Comparison of ENCODE assay signal across 9 cellular contexts in genomic region chr14:55373784-55374725, GRCh38. TPM values are rescaled to one million over a fixed set of nuclear protein-coding genes. Genes with fewer than 3 reads are reported as not detected.
A peak's percentile ranks its signal among the peaks of the same experiment; 100 is the strongest.
DNase-seq lines count a peak whose midpoint lies in the region; ATAC-seq, FAIRE-seq and TF ChIP-seq lines count a peak whose summit lies in the region.
"Had no signal": no experiment of that assay in that cellular context is flagged by ENCODE, and none has a peak within 500 bp of the region (broad histone marks: within the 10 kb centered on the region; RNA-seq: fewer than 3 reads in every experiment).

No MANE protein-coding gene starts in this region.

- H3K27me3 ChIP-seq in PC-9 (ENCODE audit: insufficient read depth, low read depth) (no peaks in the 10 kb centered on the region), K562 (ENCODE audit: control insufficient read depth in 2 of 2, insufficient read depth in 2 of 2, low read length in 2 of 2) (no peaks in the 10 kb centered on the region)

- H3K4me2 ChIP-seq in PC-9 = no peak overlapping the region
- no peak overlapping the region for H3K4me2 ChIP-seq in K562 (ENCODE audit: insufficient read depth, low read length)

- no peaks in the 10 kb centered on the region for H3K9me3 ChIP-seq in PC-9 (ENCODE audit: insufficient read depth, low read depth)
- no peaks in the 10 kb centered on the region for H3K9me3 ChIP-seq in K562 (replicated peaks; ENCODE audit: control insufficient read depth, insufficient read depth, low read depth, low read length)

- TF ChIP-seq POLR2A in K562 (conservative IDR thresholded peaks at IDR 0.05) = no peak

- TF ChIP-seq CTCF in PC-9 (conservative IDR thresholded peaks at IDR 0.05) = no peak
- no peak for TF ChIP-seq CTCF in K562 (IDR thresholded peaks at IDR 0.05 in 2 of 3, conservative IDR thresholded peaks at IDR 0.05 in 1 of 3; ENCODE audit: insufficient read depth in 2 of 3, low read depth in 1 of 3, low read length in 3 of 3)

- ATAC-seq in K562 = no peak
- ATAC-seq in GM18517 (IDR thresholded peaks at IDR 0.05; ENCODE audit: unreplicated experiment) = no peak

- intact Hi-C loops in PC-9 (cut with micrococcal nuclease; ENCODE audit: unreplicated experiment) = no loop called here
- intact Hi-C loops in K562 (cut with micrococcal nuclease) = loop anchor here (10.0 kb wide), 1 partner anchor 51 kb away; no protein-coding TSS in a partner anchor

- H3K27ac ChIP-seq in PC-9 (peak overlapping the region; percentile 30; the same call in 1 of the 2 replicates), K562 (ENCODE audit: extremely low read depth, low read depth, low read length) (no peak overlapping the region)

- WGBS in K562 (ENCODE audit: insufficient coverage, low coverage, missing lambda C conversion rate) = 77% methylated on average over 5 of the region's 5 CpGs

- no peak for TF ChIP-seq EP300 in K562 (IDR thresholded peaks at IDR 0.05; ENCODE audit: low read length)

- no peak overlapping the region for H3K9ac ChIP-seq in K562 (ENCODE audit: insufficient read depth in 1 of 2, low read depth in 2 of 2, low read length in 2 of 2)

- in situ Hi-C loops in K562 (cut with MboI) = no loop called here

- no peak for TF ChIP-seq RAD21 in K562 (CRISPR knock-in tag; conservative IDR thresholded peaks at IDR 0.05 in 1 of 2, IDR thresholded peaks at IDR 0.05 in 1 of 2)

- CTCF ChIA-PET in PC-9 (lab: Charles Lee) = no interaction called here
- CTCF ChIA-PET in K562 (lab: Yijun Ruan, JAX; ENCODE audit: low intra/inter-chr PET ratio) = no interaction called here

- POLR2A ChIA-PET in PC-9 (lab: Charles Lee; ENCODE audit: unreplicated experiment) = no interaction called here
- POLR2A ChIA-PET in K562 (lab: Yijun Ruan, JAX) = interaction anchor here (1.2 to 1.9 kb wide), 3 partner anchors 8 to 18 kb away, joined by 3 to 9 read pairs (median 4); no protein-coding TSS in a partner anchor

- no peaks in the 10 kb centered on the region for H3K79me2 ChIP-seq in PC-9 (ENCODE audit: low read depth)
- H3K79me2 ChIP-seq in K562 (ENCODE audit: control insufficient read depth, insufficient read depth, low read length) = no peaks in the 10 kb centered on the region

- BruUV-seq in PC-9 (replicated peaks; lab: Mats Ljungman, UMichigan) (no TSS peak), K562 (replicated peaks; lab: Mats Ljungman, UMichigan) (no TSS peak)

- H3K36me3 ChIP-seq in PC-9 (ENCODE audit: low read depth) (peaks cover 3% of the 10 kb centered on the region; the same call in 1 of the 2 replicates), K562 (ENCODE audit: control insufficient read depth, insufficient read depth, low read length) (peaks cover 28% of the 10 kb centered on the region)

- H3F3A ChIP-seq in PC-9 (ENCODE audit: insufficient read depth, low read depth) = no peaks in the 10 kb centered on the region; the same call in 1 of the 2 replicates

- H2AFZ ChIP-seq in PC-9 = no peak overlapping the region
- no peak overlapping the region for H2AFZ ChIP-seq in K562 (ENCODE audit: low read depth, low read length)

- H3K4me1 ChIP-seq in PC-9 (replicated peaks; ENCODE audit: insufficient read depth) = peaks cover 8% of the 10 kb centered on the region; the same call in 1 of the 2 replicates
- peaks cover 18 to 25% of the 10 kb centered on the region in 2 experiments; a peak in 4 of 5 replicates for H3K4me1 ChIP-seq in K562 (replicated peaks in 1 of 2; ENCODE audit: control insufficient read depth in 2 of 2, insufficient read depth in 2 of 2, low read length in 2 of 2)

- no peaks in the 10 kb centered on the region for H3K9me2 ChIP-seq in PC-9 (ENCODE audit: insufficient read depth)

- no peak for FAIRE-seq in K562 (lab: Jason Lieb, UNC)

- H3K4me3 ChIP-seq in PC-9 (no peak overlapping the region), K562 (no peak overlapping the region)

- peak; percentile 44 for DNase-seq in activated T-cell treated with anti-CD3 and anti-CD28 coated beads for 24 hours (ENCODE audit: low read depth)
- no peak for DNase-seq in activated T-cell treated with anti-CD3 and anti-CD28 coated beads, Interleukin-2, amount 50 U/mL, for 48 hours
- DNase-seq in PC-9 = peak in 1 of 2 experiments; percentile 46
- DNase-seq in K562 (ENCODE audit: extremely low read depth in 1 of 4, low spot score in 3 of 4) = no peak
- peak; percentile 57 for DNase-seq in stimulated activated CD4-positive, alpha-beta T cell treated with anti-CD3 and anti-CD28 coated beads, Interleukin-4, amount 100 ng/mL, for 24 hours
- DNase-seq in midbrain (lab: John Stamatoyannopoulos, UW) = no peak
- no peak for DNase-seq in kidney glomerular epithelial cell (lab: John Stamatoyannopoulos, UW)
- DNase-seq: activated effector memory CD4-positive, alpha-beta T cell treated with anti-CD3 and anti-CD28 coated beads, Interleukin-2, amount 50 U/mL, for 16 hours had no signal

- H4K20me1 ChIP-seq in PC-9 (ENCODE audit: insufficient read depth) (no peaks in the 10 kb centered on the region), K562 (replicated peaks; ENCODE audit: control insufficient read depth, insufficient read depth, low read length) (no peaks in the 10 kb centered on the region)

- no peaks in the 10 kb centered on the region for H3K9me1 ChIP-seq in K562 (ENCODE audit: control insufficient read depth, insufficient read depth, low read length)

TF ChIP-seq in K562, 482 proteins besides CTCF, POLR2A, EP300 and RAD21:
- TF ChIP-seq ZNF274 (IDR thresholded peaks at IDR 0.05; ENCODE audit: borderline replicate concordance, low read depth, low read length) (no peak), ZBTB33 (CRISPR knock-in tag; IDR thresholded peaks at IDR 0.05) (peak; percentile 20; the same call in 1 of the 2 replicates), ATF3 (IDR thresholded peaks at IDR 0.05) (peak; percentile 39; the same call in 1 of the 2 replicates), ATF3 (CRISPR knock-in tag; conservative IDR thresholded peaks at IDR 0.05) (no peak), FOSL1 (tag; conservative IDR thresholded peaks at IDR 0.05) (peak; percentile 30; the same call in 1 of the 2 replicates)
TF ChIP-seq in K562: peak in this region for 3.

RNA-seq across cellular contexts. Expression of gene ATG14, which starts 37.6 kb away (rescaled TPM):
- total RNA-seq in PC-9 (2021) (13.6 and 14.6 TPM in 2 replicates), K562 (2014; rRNA removed) (2.8 and 3.8 TPM in 2 replicates), K562 (2014; rRNA removed; fragmentation: Illumina TruSeq; extraction: Trizol) (3.5 and 4.4 TPM in 2 replicates), K562 (2015; rRNA removed; fragmentation: Illumina TruSeq; extraction: Trizol) (3.7 and 3.8 TPM in 2 replicates), K562 (2021) (2.6 and 3.4 TPM in 2 replicates)
- 5.2 and 10.8 TPM in 2 replicates for total RNA-seq in K562 (2011; cell fraction: chromatin; rRNA removed; ENCODE audit: low replicate concordance)
- 2.8 and 3.7 TPM in 2 replicates for total RNA-seq in K562 (2011; cell fraction: nucleolus; rRNA removed)
- 6.0 and 9.4 TPM in 2 replicates for total RNA-seq in K562 (2011; cell fraction: nucleoplasm; rRNA removed)
- polyA plus RNA-seq in K562 (2011; rRNA removed) (3.1 and 4.1 TPM in 2 replicates), K562 (2014; fragmentation: Illumina TruSeq; extraction: Trizol) (3.1 and 3.6 TPM in 2 replicates), K562 (2014; fragmentation: Nextera tagmentation; extraction: Ambion mirVana) (under 1 TPM; 0.55 to 0.99 TPM), K562 (2014; rRNA removed) (2.6 and 4.2 TPM in 2 replicates)
- polyA plus RNA-seq in K562 (2011; cell fraction: cytosol; rRNA removed) = 1.3 and 2.0 TPM in 2 replicates
- 6.3 and 6.7 TPM in 2 replicates for polyA plus RNA-seq in K562 (2011; cell fraction: nucleus; rRNA removed)
- polyA plus RNA-seq in K562 (2012) = 2.1 and 2.2 TPM in 2 replicates
- polyA minus RNA-seq in K562 (2011; rRNA and poly(A)+ RNA removed) = 4.4 and 4.5 TPM in 2 replicates
- 1.7 and 1.9 TPM in 2 replicates for polyA minus RNA-seq in K562 (2011; cell fraction: cytosol; rRNA and poly(A)+ RNA removed)
- 3.0 and 3.3 TPM in 2 replicates for polyA minus RNA-seq in K562 (2011; cell fraction: nucleus; rRNA and poly(A)+ RNA removed)

Comparison
In these comparisons a context has a peak if more than half of its experiments do, and no peak if none do; other contexts are left out.
1. DNase-seq: peak in activated T-cell treated with anti-CD3 and anti-CD28 coated beads for 24 hours (single experiment) and stimulated activated CD4-positive, alpha-beta T cell treated with anti-CD3 and anti-CD28 coated beads, Interleukin-4, amount 100 ng/mL, for 24 hours (single experiment); none in activated T-cell treated with anti-CD3 and anti-CD28 coated beads, Interleukin-2, amount 50 U/mL, for 48 hours (0 of 2), K562 (0 of 4), midbrain (single experiment) and kidney glomerular epithelial cell (single experiment).